In the genomic region with DNA sequence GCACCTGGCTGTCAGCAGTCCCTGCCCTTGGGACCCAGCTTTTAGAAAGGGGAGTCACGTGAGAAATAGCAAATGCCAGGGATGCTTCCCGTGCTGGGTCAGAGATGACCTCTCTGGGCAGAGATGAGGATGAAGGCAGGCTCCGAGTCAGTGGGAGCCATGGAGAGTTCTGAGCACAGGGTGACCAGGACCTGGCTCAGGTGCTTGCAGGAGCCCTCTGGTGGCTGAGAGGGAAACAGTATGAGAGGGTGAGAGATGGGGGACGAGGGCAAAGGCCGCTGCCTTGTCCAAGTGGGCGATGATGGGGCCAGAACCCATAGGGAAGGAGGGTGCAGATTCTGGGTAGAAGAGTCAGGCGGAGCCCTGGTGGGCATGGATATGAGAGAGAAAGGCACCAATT, we compare ENCODE assay signal across 11 cellular contexts. TPM values are rescaled to one million over a fixed set of nuclear protein-coding genes. Genes with fewer than 3 reads are reported as not detected.
DNase-seq lines count a peak whose midpoint lies in the region; ATAC-seq, FAIRE-seq and TF ChIP-seq lines count a peak whose summit lies in the region.
"Had no signal": no experiment of that assay in that cellular context is flagged by ENCODE, and none has a peak within 500 bp of the region (broad histone marks: within the 10 kb centered on the region; RNA-seq: fewer than 3 reads in every experiment).

No MANE protein-coding gene starts in this region.

- no peaks in the 10 kb centered on the region for H3K27me3 ChIP-seq in CD4-positive, CD25-positive, alpha-beta regulatory T cell (ENCODE audit: control insufficient read depth, insufficient read depth, low read length)

- no peaks in the 10 kb centered on the region for H3K9me3 ChIP-seq in CD4-positive, CD25-positive, alpha-beta regulatory T cell (ENCODE audit: control insufficient read depth in 2 of 2, low read length in 2 of 2)
- no peaks in the 10 kb centered on the region for H3K9me3 ChIP-seq in HEK293 (ENCODE audit: control insufficient read depth, insufficient read depth, low read depth, low read length)

- H3K4me1 ChIP-seq in CD4-positive, CD25-positive, alpha-beta regulatory T cell (ENCODE audit: control insufficient read depth, insufficient read depth, low read length, poor library complexity, severe bottlenecking): no peaks in the 10 kb centered on the region
- no peaks in the 10 kb centered on the region for H3K4me1 ChIP-seq in HEK293 (ENCODE audit: control insufficient read depth, insufficient read depth, low read length)

- no peak overlapping the region for H3K4me3 ChIP-seq in CD4-positive, CD25-positive, alpha-beta regulatory T cell (ENCODE audit: low read depth, low read length)
- H3K4me3 ChIP-seq in HEK293 (ENCODE audit: low read depth, low read length): no peak overlapping the region

- H3K36me3 ChIP-seq in CD4-positive, CD25-positive, alpha-beta regulatory T cell (ENCODE audit: control insufficient read depth, insufficient read depth, low read length): peaks cover 46% of the 10 kb centered on the region
- H3K36me3 ChIP-seq in HEK293 (ENCODE audit: control insufficient read depth in 2 of 2, insufficient read depth in 1 of 2, low read length in 2 of 2): peaks cover 17 to 69% of the 10 kb centered on the region in 2 experiments; a peak in 2 of 3 replicates

- no peak for ATAC-seq in CD4-positive, CD25-positive, alpha-beta regulatory T cell (ENCODE audit: low read depth in 2 of 2)
- no peak for ATAC-seq in activated naive CD8-positive, alpha-beta T cell treated with anti-CD3 and anti-CD28 coated beads, Interleukin-2, amount 10 ng/mL, durations not matched to agents 7 days and 5 days (ENCODE audit: low read depth)
- ATAC-seq in memory B cell (ENCODE audit: low read depth) (peak; percentile 41), GM18505 (IDR thresholded peaks at IDR 0.05; ENCODE audit: unreplicated experiment) (no peak)
- ATAC-seq: esophagus mucosa had no signal

- peaks cover 0 to 3% (median 0%) of the 10 kb centered on the region in 4 donors for H3K4me1 Mint-ChIP-seq in CD4-positive, CD25-positive, alpha-beta regulatory T cell
- peaks cover 11% of the 10 kb centered on the region for H3K4me1 Mint-ChIP-seq in activated naive CD8-positive, alpha-beta T cell treated with anti-CD3 and anti-CD28 coated beads, Interleukin-2, amount 10 ng/mL, durations not matched to agents 7 days and 5 days
- no peaks in the 10 kb centered on the region for H3K4me1 Mint-ChIP-seq in memory B cell

- no peak for DNase-seq in CD4-positive, CD25-positive, alpha-beta regulatory T cell
- no peak for DNase-seq in activated naive CD8-positive, alpha-beta T cell treated with anti-CD3 and anti-CD28 coated beads, Interleukin-2, amount 10 ng/mL, durations not matched to agents 7 days and 5 days
- no peak for DNase-seq in memory B cell (ENCODE audit: low spot score in 2 of 2)
- no peak for DNase-seq in GM12892 (ENCODE audit: insufficient read length)
- DNase-seq in stimulated activated CD4-positive, alpha-beta T cell treated with anti-CD3 and anti-CD28 coated beads, Interleukin-1b, Interleukin-23, amount 100 ng/mL, for 48 hours: no peak
- no peak for DNase-seq in germinal center (ENCODE audit: low spot score)
- DNase-seq: GDM1, NCI-H748 treated with DMSO at 0.1 percent for 48 hours had no signal

- H3K27ac ChIP-seq in CD4-positive, CD25-positive, alpha-beta regulatory T cell (ENCODE audit: insufficient read depth, low read length, poor library complexity, severe bottlenecking): no peak overlapping the region
- no peak overlapping the region for H3K27ac ChIP-seq in HEK293 (ENCODE audit: extremely low read depth, low read depth, low read length)

- TF ChIP-seq CTCF in HEK293 (tag by site-specific recombination; IDR thresholded peaks at IDR 0.05): peak; percentile 14; the same call in 1 of the 2 replicates

- no peak for TF ChIP-seq POLR2A in GM18505 (IDR thresholded peaks at IDR 0.05; ENCODE audit: borderline replicate concordance, extremely low read depth, insufficient read depth, insufficient read length)
- TF ChIP-seq POLR2A in GM12892 (IDR thresholded peaks at IDR 0.05; ENCODE audit: low read depth, low read length): no peak

- H3K36me3 Mint-ChIP-seq in CD4-positive, CD25-positive, alpha-beta regulatory T cell: peaks cover 19% of the 10 kb centered on the region
- peaks cover 48% of the 10 kb centered on the region for H3K36me3 Mint-ChIP-seq in activated naive CD8-positive, alpha-beta T cell treated with anti-CD3 and anti-CD28 coated beads, Interleukin-2, amount 10 ng/mL, durations not matched to agents 7 days and 5 days
- peaks cover 15% of the 10 kb centered on the region for H3K36me3 Mint-ChIP-seq in memory B cell

- H3K4me3 Mint-ChIP-seq in CD4-positive, CD25-positive, alpha-beta regulatory T cell: peak overlapping the region in 1 of 4 donors; percentile 47
- H3K4me3 Mint-ChIP-seq in activated naive CD8-positive, alpha-beta T cell treated with anti-CD3 and anti-CD28 coated beads, Interleukin-2, amount 10 ng/mL, durations not matched to agents 7 days and 5 days: peak overlapping the region; percentile 14
- H3K4me3 Mint-ChIP-seq in memory B cell: no peak overlapping the region

- no peak for FAIRE-seq in GM12892 (lab: Jason Lieb, UNC)

- CTCF ChIA-PET in HEK293 (lab: Yijun Ruan, JAX): interaction anchor here (1.0 kb wide), 1 partner anchor 9 kb away, joined by 3 read pairs; no protein-coding TSS in a partner anchor

- H3K27ac Mint-ChIP-seq in CD4-positive, CD25-positive, alpha-beta regulatory T cell: peak overlapping the region in 2 of 3 donors; percentile 38 to 64
- H3K27ac Mint-ChIP-seq in activated naive CD8-positive, alpha-beta T cell treated with anti-CD3 and anti-CD28 coated beads, Interleukin-2, amount 10 ng/mL, durations not matched to agents 7 days and 5 days: peak overlapping the region; percentile 64
- H3K27ac Mint-ChIP-seq in memory B cell: peak overlapping the region; percentile 62

- no peaks in the 10 kb centered on the region for H3K27me3 Mint-ChIP-seq in CD4-positive, CD25-positive, alpha-beta regulatory T cell
- H3K27me3 Mint-ChIP-seq in activated naive CD8-positive, alpha-beta T cell treated with anti-CD3 and anti-CD28 coated beads, Interleukin-2, amount 10 ng/mL, durations not matched to agents 7 days and 5 days: no peaks in the 10 kb centered on the region
- no peaks in the 10 kb centered on the region for H3K27me3 Mint-ChIP-seq in memory B cell

- POLR2A ChIA-PET in HEK293 (lab: Yijun Ruan, JAX): interaction anchor here (1.8 kb wide), 1 partner anchor 102 kb away, joined by 5 read pairs; the partner anchor contains the start of gene DNM2
- POLR2A ChIA-PET in activated naive CD8-positive, alpha-beta T cell treated with anti-CD3 and anti-CD28 coated beads, Interleukin-2, amount 10 ng/mL, durations not matched to agents 7 days and 5 days (lab: Charles Lee): interaction anchor here (1.2 to 1.3 kb wide), 2 partner anchors 15 to 61 kb away, joined by 3 read pairs; partner anchors contain the start of gene TMED1

- H3K9me3 Mint-ChIP-seq in CD4-positive, CD25-positive, alpha-beta regulatory T cell: no peaks in the 10 kb centered on the region
- peaks cover 5% of the 10 kb centered on the region for H3K9me3 Mint-ChIP-seq in activated naive CD8-positive, alpha-beta T cell treated with anti-CD3 and anti-CD28 coated beads, Interleukin-2, amount 10 ng/mL, durations not matched to agents 7 days and 5 days
- H3K9me3 Mint-ChIP-seq in memory B cell: no peaks in the 10 kb centered on the region

TF ChIP-seq in HEK293, 187 proteins besides CTCF, POLR2A, EP300 and RAD21:
- TF ChIP-seq GLI4 (tag by site-specific recombination; IDR thresholded peaks at IDR 0.05) (no peak), WT1 (tag by site-specific recombination; IDR thresholded peaks at IDR 0.05) (no peak), ZNF16 (tag by site-specific recombination; IDR thresholded peaks at IDR 0.05; ENCODE audit: low read depth) (peak; percentile 60; the same call in 1 of the 2 replicates)

RNA-seq across cellular contexts. Expression of gene TMED1, which starts 15.8 kb away (rescaled TPM):
- total RNA-seq in CD4-positive, CD25-positive, alpha-beta regulatory T cell: 10.2 TPM
- 10 to 100 TPM; 24.8 to 30.3 (median 27.5) TPM for polyA plus RNA-seq in CD4-positive, CD25-positive, alpha-beta regulatory T cell
- total RNA-seq in activated naive CD8-positive, alpha-beta T cell treated with anti-CD3 and anti-CD28 coated beads, Interleukin-2, amount 10 ng/mL, durations not matched to agents 7 days and 5 days: 10 to 100 TPM in 1 of 2 experiments, 1 to 10 TPM in 1; 8.6 to 11.8 TPM
- polyA plus RNA-seq in GM12892 (2012; ENCODE audit: missing spikeins): 10.2 TPM

RNA-seq across cellular contexts. Expression of gene C19orf38, which starts 28.0 kb away (rescaled TPM):
- 0.49 TPM for total RNA-seq in CD4-positive, CD25-positive, alpha-beta regulatory T cell
- polyA plus RNA-seq in CD4-positive, CD25-positive, alpha-beta regulatory T cell: 1 to 10 TPM in 1 of 4 donors, under 1 TPM in 2, not detected in 1; 0.40 to 1.1 (median 0.67) TPM
- 1 to 10 TPM; 1.9 to 2.2 TPM for total RNA-seq in activated naive CD8-positive, alpha-beta T cell treated with anti-CD3 and anti-CD28 coated beads, Interleukin-2, amount 10 ng/mL, durations not matched to agents 7 days and 5 days
- 5.8 TPM for polyA plus RNA-seq in GM12892 (2012; ENCODE audit: missing spikeins)
- total RNA-seq: esophagus mucosa had no signal

RNA-seq across cellular contexts. Expression of gene CARM1, which starts 51.2 kb away (rescaled TPM):
- total RNA-seq in CD4-positive, CD25-positive, alpha-beta regulatory T cell: 26.0 TPM
- polyA plus RNA-seq in CD4-positive, CD25-positive, alpha-beta regulatory T cell: under 1 TPM; 0.39 to 0.94 (median 0.53) TPM
- 10 to 100 TPM; 28.3 to 31.5 TPM for total RNA-seq in activated naive CD8-positive, alpha-beta T cell treated with anti-CD3 and anti-CD28 coated beads, Interleukin-2, amount 10 ng/mL, durations not matched to agents 7 days and 5 days
- 43.0 TPM for polyA plus RNA-seq in GM12892 (2012; ENCODE audit: missing spikeins)
